8 cellular contexts compared by ENCODE assay signal in the genomic region with DNA sequence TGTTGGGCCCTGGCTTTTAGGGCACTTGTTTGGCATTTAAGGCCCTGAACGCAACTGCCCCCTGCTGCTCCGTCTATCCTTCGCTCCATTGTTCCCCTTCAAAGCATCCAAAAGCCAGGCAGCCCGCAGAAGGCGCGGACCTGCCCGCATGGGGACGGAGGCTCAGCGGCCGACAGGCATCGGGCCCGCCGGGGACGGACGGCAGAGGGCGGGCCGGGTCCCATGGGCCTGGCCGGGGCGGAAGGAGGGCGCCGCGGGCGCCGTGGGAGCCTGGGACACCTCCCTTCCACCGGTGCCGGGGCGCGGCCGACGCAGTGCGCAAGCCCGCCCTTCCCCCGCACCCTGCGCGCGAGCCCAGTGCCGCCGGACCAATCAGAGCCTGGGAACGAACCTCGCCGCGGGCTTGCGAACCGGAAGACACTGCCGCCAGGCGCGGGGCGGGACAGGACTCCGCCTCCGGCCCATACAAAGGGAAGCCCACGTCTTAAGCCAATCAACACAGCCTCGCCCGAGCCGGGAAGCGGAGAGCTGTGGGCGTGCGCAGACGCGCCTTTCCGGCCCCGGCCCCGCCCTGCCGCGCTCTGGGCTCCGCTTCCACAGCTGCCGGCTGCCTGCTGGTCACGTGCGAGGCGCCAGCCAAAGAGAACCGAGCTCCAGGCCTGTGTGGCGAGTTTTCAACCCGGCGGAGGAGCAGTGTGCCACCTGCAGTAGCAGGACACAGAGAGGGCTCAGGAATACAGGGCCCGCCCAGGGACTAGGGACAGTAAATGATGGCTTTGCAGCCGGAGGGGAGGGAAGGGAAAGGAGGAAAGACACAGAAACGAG. TPM values are rescaled to one million over a fixed set of nuclear protein-coding genes. Genes with fewer than 3 reads are reported as not detected.
DNase-seq lines count a peak whose midpoint lies in the region; ATAC-seq and TF ChIP-seq lines count a peak whose summit lies in the region.

No MANE protein-coding gene starts in this region.

- no peaks in the 10 kb centered on the region for H3K9me2 ChIP-seq in PC-9 (ENCODE audit: insufficient read depth)

- ATAC-seq in GM21723 (IDR thresholded peaks at IDR 0.05; ENCODE audit: unreplicated experiment), result peak; percentile 78
- peak; percentile 77 to 79 for ATAC-seq in activated T-cell treated with anti-CD3 and anti-CD28 coated beads, Interleukin-2, amount 50 U/mL, for 4 hours

- H3K27ac ChIP-seq in PC-9 (peak overlapping the region; percentile 86), esophagus (ENCODE audit: low read depth in 2 of 2, low read length in 1 of 2) (peak overlapping the region; percentile 99)

- H4K20me1 ChIP-seq in PC-9 (ENCODE audit: insufficient read depth), result no peaks in the 10 kb centered on the region

- H3K36me3 ChIP-seq in PC-9 (ENCODE audit: low read depth) (no peaks in the 10 kb centered on the region), esophagus (ENCODE audit: control insufficient read depth in 2 of 2, insufficient read depth in 2 of 2, low read length in 1 of 2) (peaks cover 0 to 21% of the 10 kb centered on the region in 2 donors), mucosa of stomach (ENCODE audit: control insufficient read depth, insufficient read depth, low read length) (no peaks in the 10 kb centered on the region)

- peak overlapping the region; percentile 92 for H3K9ac ChIP-seq in mucosa of stomach (ENCODE audit: low read length)

- H3K36me3 Mint-ChIP-seq in activated T-cell treated with anti-CD3 and anti-CD28 coated beads, Interleukin-2, amount 50 U/mL, for 4 hours (ENCODE audit: insufficient read depth), result peaks cover 3% of the 10 kb centered on the region

- TF ChIP-seq CTCF in PC-9 (conservative IDR thresholded peaks at IDR 0.05), result no peak; the same call in 1 of the 2 replicates

- DNase-seq in DMS79 (lab: John Stamatoyannopoulos, UW) (peak; percentile 83), KBM-7 (peak; percentile 100), PC-9 (peak; percentile 92 to 99)
- peak; percentile 92 for DNase-seq in activated T-cell treated with anti-CD3 and anti-CD28 coated beads, Interleukin-2, amount 50 U/mL, for 4 hours
- peak; percentile 88 for DNase-seq in stimulated activated CD8-positive, alpha-beta memory T cell treated with anti-CD3 and anti-CD28 coated beads, Interleukin-4, amount 100 ng/mL, for 48 hours

- CTCF ChIA-PET in PC-9 (lab: Charles Lee), result interaction anchor here (0.6 to 1.0 kb wide), 6 partner anchors 12 to 810 kb away, joined by 3 to 8 read pairs (median 3); no protein-coding TSS in a partner anchor

- H3K4me3 ChIP-seq in PC-9 (peak overlapping the region; percentile 86), esophagus (ENCODE audit: low read depth in 1 of 2, low read length in 2 of 2) (peak overlapping the region; percentile 56 to 69), mucosa of stomach (ENCODE audit: low read length) (peak overlapping the region; percentile 51)

- H3K27me3 Mint-ChIP-seq in activated T-cell treated with anti-CD3 and anti-CD28 coated beads, Interleukin-2, amount 50 U/mL, for 4 hours (ENCODE audit: low read depth), result no peaks in the 10 kb centered on the region

- peak overlapping the region; percentile 80 for H2AFZ ChIP-seq in PC-9

- H3K4me3 Mint-ChIP-seq in activated T-cell treated with anti-CD3 and anti-CD28 coated beads, Interleukin-2, amount 50 U/mL, for 4 hours, result peak overlapping the region; percentile 87

- H3K4me2 ChIP-seq in PC-9, result peak overlapping the region; percentile 98

- H3K4me1 Mint-ChIP-seq in activated T-cell treated with anti-CD3 and anti-CD28 coated beads, Interleukin-2, amount 50 U/mL, for 4 hours (ENCODE audit: low read depth), result peaks cover 24% of the 10 kb centered on the region

- peaks cover 17% of the 10 kb centered on the region; the same call in 1 of the 2 replicates for H3K4me1 ChIP-seq in PC-9 (replicated peaks; ENCODE audit: insufficient read depth)
- H3K4me1 ChIP-seq in esophagus (ENCODE audit: control insufficient read depth in 2 of 2, insufficient read depth in 2 of 2, low read length in 1 of 2), result peaks cover 0 to 13% of the 10 kb centered on the region in 2 donors
- H3K4me1 ChIP-seq in mucosa of stomach (ENCODE audit: control insufficient read depth, insufficient read depth, low read length), result peaks cover 18% of the 10 kb centered on the region

- H3K9me3 Mint-ChIP-seq in activated T-cell treated with anti-CD3 and anti-CD28 coated beads, Interleukin-2, amount 50 U/mL, for 4 hours, result no peaks in the 10 kb centered on the region

- H3K27me3 ChIP-seq in PC-9 (ENCODE audit: insufficient read depth, low read depth), result no peaks in the 10 kb centered on the region
- no peaks in the 10 kb centered on the region for H3K27me3 ChIP-seq in esophagus (ENCODE audit: control insufficient read depth in 1 of 2, insufficient read depth in 2 of 2, low read length in 2 of 2)
- no peaks in the 10 kb centered on the region for H3K27me3 ChIP-seq in mucosa of stomach (ENCODE audit: control insufficient read depth, insufficient read depth, low read length)

- BruUV-seq in PC-9 (replicated peaks; lab: Mats Ljungman, UMichigan), result no TSS peak

- H3F3A ChIP-seq in PC-9 (ENCODE audit: insufficient read depth, low read depth), result peaks cover 18% of the 10 kb centered on the region; the same call in 1 of the 2 replicates

- POLR2A ChIA-PET in PC-9 (lab: Charles Lee; ENCODE audit: unreplicated experiment), result interaction anchor here (0.6 to 0.9 kb wide), 3 partner anchors 8 to 162 kb away, joined by 4 to 5 read pairs (median 4); a partner anchor contains a TSS

- H3K79me2 ChIP-seq in PC-9 (ENCODE audit: low read depth), result peaks cover 8% of the 10 kb centered on the region

- in situ Hi-C loops in KBM-7 (cut with MboI; ENCODE audit: low pct_unique_long_range_greater_than_20kb, low sequenced_read_pairs), result no loop called here

- intact Hi-C loops in PC-9 (cut with micrococcal nuclease; ENCODE audit: unreplicated experiment), result loop anchor here (1.0 to 2.0 kb wide), 4 partner anchors 27 to 164 kb away; a partner anchor contains a TSS

- whole genome bisulfite sequencing in esophagus, 2 donors, result 1 to 6% methylated on average over 50 to 76 of the region's 76 CpGs

- H3K9me3 ChIP-seq in PC-9 (ENCODE audit: insufficient read depth, low read depth) (no peaks in the 10 kb centered on the region), esophagus (ENCODE audit: control insufficient read depth in 2 of 2, insufficient read depth in 1 of 2, low read depth in 1 of 2, low read length in 1 of 2) (no peaks in the 10 kb centered on the region), mucosa of stomach (ENCODE audit: control insufficient read depth, low read length) (no peaks in the 10 kb centered on the region)

RNA-seq across cellular contexts. Expression of a gene that starts 2.1 kb away (rescaled TPM):
- total RNA-seq in PC-9 (2021), result 47.0 and 86.0 TPM in 2 replicates
- total RNA-seq in activated T-cell treated with anti-CD3 and anti-CD28 coated beads, Interleukin-2, amount 50 U/mL, for 4 hours, result 100 to 1,000 TPM in 2 of 3 donors, 10 to 100 TPM in 1; 96.7 to 128 (median 108) TPM
- 10 to 100 TPM; 10.6 to 23.4 TPM for polyA plus RNA-seq in esophagus

RNA-seq across cellular contexts. Expression of a gene that starts 6.7 kb away (rescaled TPM):
- total RNA-seq in PC-9 (2021), result 181 and 189 TPM in 2 replicates
- 100 to 1,000 TPM; 190 to 224 (median 221) TPM for total RNA-seq in activated T-cell treated with anti-CD3 and anti-CD28 coated beads, Interleukin-2, amount 50 U/mL, for 4 hours
- 100 to 1,000 TPM in 1 of 2 donors, 10 to 100 TPM in 1; 86.6 to 104 TPM for polyA plus RNA-seq in esophagus

RNA-seq across cellular contexts. Expression of a gene that starts 16.3 kb away (rescaled TPM):
- 6.8 and 6.9 TPM in 2 replicates for total RNA-seq in PC-9 (2021)
- total RNA-seq in activated T-cell treated with anti-CD3 and anti-CD28 coated beads, Interleukin-2, amount 50 U/mL, for 4 hours, result 10 to 100 TPM in 1 of 3 donors, 1 to 10 TPM in 2; 6.9 to 10.4 (median 8.6) TPM
- 1 to 10 TPM; 1.4 to 1.6 TPM for polyA plus RNA-seq in esophagus

RNA-seq across cellular contexts. Expression of a gene that starts 23.7 kb away (rescaled TPM):
- 3.2 and 3.8 TPM in 2 replicates for total RNA-seq in PC-9 (2021)
- total RNA-seq in activated T-cell treated with anti-CD3 and anti-CD28 coated beads, Interleukin-2, amount 50 U/mL, for 4 hours, result not detected
- polyA plus RNA-seq in esophagus, result under 1 TPM; 0.45 to 0.68 TPM

RNA-seq across cellular contexts. Expression of a gene that starts 42.2 kb away (rescaled TPM):
- 68.8 and 79.0 TPM in 2 replicates for total RNA-seq in PC-9 (2021)
- under 1 TPM; 0.14 to 0.46 (median 0.34) TPM for total RNA-seq in activated T-cell treated with anti-CD3 and anti-CD28 coated beads, Interleukin-2, amount 50 U/mL, for 4 hours
- polyA plus RNA-seq in esophagus, result 1 to 10 TPM in 1 of 2 donors, under 1 TPM in 1; 0.88 to 1.4 TPM

Comparison
In these comparisons a context has a peak if more than half of its experiments do, and no peak if none do; other contexts are left out.
1. Peak in every context shown above with its lines: DNase-seq, ATAC-seq, H3K4me3 ChIP-seq and H3K27ac ChIP-seq.